8 cellular contexts compared by ENCODE assay signal in the genomic region with DNA sequence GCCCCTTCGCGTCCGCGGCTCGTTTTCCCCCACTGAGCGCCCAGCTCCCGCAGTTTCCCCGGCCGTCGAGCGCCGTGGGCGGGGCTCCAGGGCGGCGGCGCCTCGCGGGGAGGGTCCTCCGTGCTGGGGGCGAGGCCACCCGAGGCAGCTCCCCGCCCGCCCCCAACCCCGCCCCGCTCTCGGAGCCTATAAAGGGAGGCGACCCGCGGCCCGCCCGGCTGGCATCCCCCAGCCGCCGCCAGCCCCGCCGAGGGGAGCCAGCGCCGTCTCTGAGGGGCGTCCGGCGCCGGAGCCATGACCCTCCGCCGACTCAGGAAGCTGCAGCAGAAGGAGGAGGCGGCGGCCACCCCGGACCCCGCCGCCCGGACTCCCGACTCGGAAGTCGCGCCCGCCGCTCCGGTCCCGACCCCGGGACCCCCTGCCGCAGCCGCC. TPM values are rescaled to one million over a fixed set of nuclear protein-coding genes. Genes with fewer than 3 reads are reported as not detected.
DNase-seq lines count a peak whose midpoint lies in the region; ATAC-seq, FAIRE-seq and TF ChIP-seq lines count a peak whose summit lies in the region.

A gene (plus strand): TSS at position 221 of the 432 bp plus-strand sequence. CDS start 74 bp downstream, at position 295.

- H3K4me3 ChIP-seq in astrocyte (ENCODE audit: insufficient read depth, low read depth, low read length) (peak within 1 kb of the TSS; percentile 57), iPS-18a (ENCODE audit: low read length) (peak within 1 kb of the TSS; percentile 50), small intestine (ENCODE audit: low read depth in 1 of 2, low read length in 2 of 2) (peak within 1 kb of the TSS; percentile 44 to 69)

- H3K27me3 Mint-ChIP-seq in T-helper 17 cell (no peaks in the 10 kb centered on the region), astrocyte (ENCODE audit: low read depth, unreplicated experiment) (peaks cover 14% of the 10 kb centered on the region)

- H3K4me1 ChIP-seq in astrocyte (ENCODE audit: insufficient read depth, low read length) (peaks cover 21% of the 10 kb centered on the region), iPS-18a (ENCODE audit: control insufficient read depth, low read depth, low read length) (peaks cover 21% of the 10 kb centered on the region), small intestine (ENCODE audit: control insufficient read depth in 2 of 2, insufficient read depth in 1 of 2, low read depth in 1 of 2, low read length in 1 of 2) (no peaks in the 10 kb centered on the region)

- H3K4me2 ChIP-seq in astrocyte (ENCODE audit: low read length): peak within 1 kb of the TSS; percentile 91

- H3K27ac ChIP-seq in astrocyte (ENCODE audit: low read depth, low read length) (no peak within 1 kb of the TSS), iPS-18a (ENCODE audit: low read length) (no peak within 1 kb of the TSS), small intestine (ENCODE audit: low read depth in 1 of 2, low read length in 1 of 2) (peak within 1 kb of the TSS in 1 of 2 donors; percentile 84)

- WGBS in small intestine, 3 donors: 0 to 1% (median 1%) methylated on average over 34 to 60 of the region's 60 CpGs

- peaks cover 20% of the 10 kb centered on the region for H3K4me1 Mint-ChIP-seq in T-helper 17 cell
- peaks cover 24% of the 10 kb centered on the region for H3K4me1 Mint-ChIP-seq in astrocyte (ENCODE audit: low read depth, unreplicated experiment)

- peak within 1 kb of the TSS; percentile 90 for H3K27ac Mint-ChIP-seq in T-helper 17 cell
- H3K27ac Mint-ChIP-seq in astrocyte (ENCODE audit: unreplicated experiment): peak within 1 kb of the TSS; percentile 87

- H2AFZ ChIP-seq in astrocyte (ENCODE audit: low read depth, low read length): peak within 1 kb of the TSS; percentile 56

- H3K79me2 ChIP-seq in astrocyte (ENCODE audit: insufficient read depth, low read length): no peaks in the 10 kb centered on the region

- H3K36me3 ChIP-seq in astrocyte (ENCODE audit: insufficient read depth, low read length) (no peaks in the 10 kb centered on the region), iPS-18a (ENCODE audit: control insufficient read depth, low read depth, low read length) (no peaks in the 10 kb centered on the region), small intestine (ENCODE audit: control insufficient read depth in 2 of 2, insufficient read depth in 2 of 2, low read length in 2 of 2) (no peaks in the 10 kb centered on the region)

- no peaks in the 10 kb centered on the region for H3K9me3 Mint-ChIP-seq in astrocyte (ENCODE audit: unreplicated experiment)

- peak within 1 kb of the TSS; percentile 91 for H3K4me3 Mint-ChIP-seq in T-helper 17 cell
- peak within 1 kb of the TSS; percentile 89 for H3K4me3 Mint-ChIP-seq in astrocyte (ENCODE audit: unreplicated experiment)

- TF ChIP-seq CTCF in astrocyte (IDR thresholded peaks at IDR 0.05; ENCODE audit: insufficient read depth, low read depth, low read length): no peak

- peaks cover 11% of the 10 kb centered on the region for H4K20me1 ChIP-seq in astrocyte (ENCODE audit: insufficient read depth, low read length)

- ATAC-seq in T-helper 17 cell: peak; percentile 73
- ATAC-seq in HG03280 (IDR thresholded peaks at IDR 0.05; ENCODE audit: unreplicated experiment): no peak

- H3K36me3 Mint-ChIP-seq in T-helper 17 cell (ENCODE audit: low read depth) (no peaks in the 10 kb centered on the region), astrocyte (ENCODE audit: low read depth, unreplicated experiment) (peaks cover 2% of the 10 kb centered on the region)

- no peak for FAIRE-seq in astrocyte (lab: Jason Lieb, UNC)
- no peak for FAIRE-seq in small intestine (lab: Jason Lieb, UNC)

- H3K9ac ChIP-seq in astrocyte (ENCODE audit: low read length): peak within 1 kb of the TSS; percentile 71
- no peak within 1 kb of the TSS for H3K9ac ChIP-seq in iPS-18a (ENCODE audit: low read length)

- H3K27me3 ChIP-seq in astrocyte (ENCODE audit: insufficient read depth, low read length) (peaks cover 7% of the 10 kb centered on the region), iPS-18a (ENCODE audit: control insufficient read depth, insufficient read depth, low read length) (peaks cover 50% of the 10 kb centered on the region), small intestine (ENCODE audit: control insufficient read depth in 2 of 2, insufficient read depth in 2 of 2, low read length in 2 of 2) (no peaks in the 10 kb centered on the region)

- H3K9me3 ChIP-seq in T-helper 17 cell (ENCODE audit: control insufficient read depth, low read length, poor library complexity, severe bottlenecking): no peaks in the 10 kb centered on the region
- H3K9me3 ChIP-seq in astrocyte (ENCODE audit: insufficient read depth, low read depth, low read length): no peaks in the 10 kb centered on the region
- H3K9me3 ChIP-seq in iPS-18a (ENCODE audit: control insufficient read depth, low read depth, low read length): no peaks in the 10 kb centered on the region
- H3K9me3 ChIP-seq in small intestine (ENCODE audit: control insufficient read depth, low read depth): no peaks in the 10 kb centered on the region

- peak; percentile 24 for DNase-seq in NCI-H1694 (lab: John Stamatoyannopoulos, UW)
- DNase-seq in NCI-H1694 treated with DMSO at 0.1 percent for 48 hours (lab: John Stamatoyannopoulos, UW): no peak
- DNase-seq in T-helper 17 cell: peak; percentile 84 to 89 (median 87)
- DNase-seq in astrocyte (ENCODE audit: low read depth): peak; percentile 26
- peak; percentile 32 for DNase-seq in small intestine
- DNase-seq in AML-193 (lab: John Stamatoyannopoulos, UW): no peak

RNA-seq across cellular contexts. Expression of the gene that starts here (rescaled TPM):
- total RNA-seq in T-helper 17 cell (100 to 1,000 TPM; 491 to 562 TPM), astrocyte (9.6 and 12.4 TPM in 2 replicates)
- polyA plus RNA-seq in small intestine: 10 to 100 TPM in 2 of 3 donors, 1 to 10 TPM in 1; 3.8 to 32.5 (median 13.2) TPM

Comparison
In these comparisons a context has a peak if more than half of its experiments do, and no peak if none do; other contexts are left out.
1. RNA of the gene that starts here (total RNA-seq): 491 to 562 TPM in T-helper 17 cell; 9.6 to 12.4 TPM in astrocyte; every median in the first group is over 10 times any median in the second.
2. DNase-seq: peak in NCI-H1694 (single experiment), T-helper 17 cell (3 of 3), astrocyte (single experiment) and small intestine (single experiment); none in NCI-H1694 treated with DMSO at 0.1 percent for 48 hours (single experiment) and AML-193 (0 of 2).
3. Peak in every context shown above with its lines, with median percentiles within 50 percentile points of each other: H3K4me3 ChIP-seq.